Comparison of ENCODE assay signal across 8 cellular contexts in genomic region chr10:98268694-98269386, GRCh38. TPM values are rescaled to one million over a fixed set of nuclear protein-coding genes. Genes with fewer than 3 reads are reported as not detected.
DNase-seq lines count a peak whose midpoint lies in the region; ATAC-seq and TF ChIP-seq lines count a peak whose summit lies in the region.

No MANE protein-coding gene starts in this region.

- H3K27ac Mint-ChIP-seq in CD4-positive, alpha-beta memory T cell, result no peak overlapping the region
- peak overlapping the region; percentile 25 to 47 for H3K27ac Mint-ChIP-seq in effector memory CD8-positive, alpha-beta T cell
- H3K27ac Mint-ChIP-seq in neural progenitor cell, result no peak overlapping the region

- H3K9me3 Mint-ChIP-seq in CD4-positive, alpha-beta memory T cell, result peaks cover 0 to 1% (median 0%) of the 10 kb centered on the region in 8 donors
- no peaks in the 10 kb centered on the region for H3K9me3 Mint-ChIP-seq in effector memory CD8-positive, alpha-beta T cell
- no peaks in the 10 kb centered on the region for H3K9me3 Mint-ChIP-seq in neural progenitor cell

- H4K20me1 ChIP-seq in MM.1S (ENCODE audit: insufficient read depth, low read length) (no peaks in the 10 kb centered on the region), neural progenitor cell (ENCODE audit: low read depth) (no peaks in the 10 kb centered on the region)

- peaks cover 0 to 8% (median 3%) of the 10 kb centered on the region in 4 donors for H3K4me1 Mint-ChIP-seq in CD4-positive, alpha-beta memory T cell
- peaks cover 0 to 4% of the 10 kb centered on the region in 2 donors for H3K4me1 Mint-ChIP-seq in effector memory CD8-positive, alpha-beta T cell (ENCODE audit: low read depth in 2 of 2)
- peaks cover 31% of the 10 kb centered on the region for H3K4me1 Mint-ChIP-seq in neural progenitor cell

- DNase-seq in CD4-positive, alpha-beta memory T cell, result no peak
- DNase-seq in MM.1S, result no peak
- no peak for DNase-seq in effector memory CD8-positive, alpha-beta T cell
- peak; percentile 47 for DNase-seq in neural progenitor cell (ENCODE audit: low spot score)
- no peak for DNase-seq in NCI-H524 (lab: John Stamatoyannopoulos, UW)
- no peak for DNase-seq in NCI-H1694 treated with DMSO at 0.1 percent for 48 hours (lab: John Stamatoyannopoulos, UW)
- no peak for DNase-seq in mucosa of gallbladder (ENCODE audit: low spot score)
- no peak for DNase-seq in activated CD4-positive, alpha-beta T cell treated with anti-CD3 and anti-CD28 coated beads for 4 hours

- no peak overlapping the region for H3K4me3 ChIP-seq in CD4-positive, alpha-beta memory T cell (ENCODE audit: low read length in 2 of 2)
- H3K4me3 ChIP-seq in MM.1S (ENCODE audit: low read length) (peak overlapping the region; percentile 58; the same call in 1 of the 2 replicates), neural progenitor cell (peak overlapping the region; percentile 61)

- H3K4me3 Mint-ChIP-seq in CD4-positive, alpha-beta memory T cell, result peak overlapping the region; percentile 50 to 79 (median 66)
- H3K4me3 Mint-ChIP-seq in effector memory CD8-positive, alpha-beta T cell, result peak overlapping the region; percentile 72 to 77
- H3K4me3 Mint-ChIP-seq in neural progenitor cell, result peak overlapping the region; percentile 79

- H3K9ac ChIP-seq in MM.1S (ENCODE audit: low read length) (peak overlapping the region; percentile 39; the same call in 1 of the 2 replicates), neural progenitor cell (no peak overlapping the region)

- H2AFZ ChIP-seq in MM.1S (ENCODE audit: low read length), result no peak overlapping the region
- peak overlapping the region; percentile 94 for H2AFZ ChIP-seq in neural progenitor cell (replicated peaks)

- ATAC-seq in effector memory CD8-positive, alpha-beta T cell (replicated peaks), result peak; percentile 24

- H3K36me3 Mint-ChIP-seq in CD4-positive, alpha-beta memory T cell, result peaks cover 0 to 3% of the 10 kb centered on the region in 2 donors
- peaks cover 6% of the 10 kb centered on the region for H3K36me3 Mint-ChIP-seq in effector memory CD8-positive, alpha-beta T cell (ENCODE audit: insufficient read depth)
- H3K36me3 Mint-ChIP-seq in neural progenitor cell, result no peaks in the 10 kb centered on the region

- H3F3A ChIP-seq in MM.1S (ENCODE audit: insufficient read depth, low read length) (no peaks in the 10 kb centered on the region), neural progenitor cell (ENCODE audit: low read depth) (peaks cover 10% of the 10 kb centered on the region)

- POLR2A ChIA-PET in CD4-positive, alpha-beta memory T cell (lab: Charles Lee; ENCODE audit: partially characterized antibody), result interaction anchor here (0.6 kb wide), 1 partner anchor 17 kb away, joined by 3 read pairs; no protein-coding TSS in a partner anchor

- CTCF ChIA-PET in CD4-positive, alpha-beta memory T cell (lab: Charles Lee; ENCODE audit: partially characterized antibody), result interaction anchor here (1.1 kb wide), 1 partner anchor 10 kb away, joined by 3 read pairs; no protein-coding TSS in a partner anchor

- H3K9me3 ChIP-seq in CD4-positive, alpha-beta memory T cell (ENCODE audit: control insufficient read depth in 1 of 2, low read length in 2 of 2), result no peaks in the 10 kb centered on the region
- no peaks in the 10 kb centered on the region for H3K9me3 ChIP-seq in MM.1S (replicated peaks; ENCODE audit: insufficient read depth, low read length)
- H3K9me3 ChIP-seq in neural progenitor cell (ENCODE audit: low read depth), result no peaks in the 10 kb centered on the region

- no peaks in the 10 kb centered on the region for H3K9me2 ChIP-seq in MM.1S (replicated peaks; ENCODE audit: insufficient read depth, low read length)

- peaks cover 12% of the 10 kb centered on the region for H3K27me3 ChIP-seq in CD4-positive, alpha-beta memory T cell (ENCODE audit: insufficient read depth, low read length)
- H3K27me3 ChIP-seq in MM.1S (replicated peaks; ENCODE audit: insufficient read depth, low read length) (no peaks in the 10 kb centered on the region), neural progenitor cell (peaks cover 16% of the 10 kb centered on the region)

- H3K4me2 ChIP-seq in MM.1S (ENCODE audit: low read depth, low read length) (peak overlapping the region; percentile 66), neural progenitor cell (peak overlapping the region; percentile 98)

- TF ChIP-seq CTCF in MM.1S (IDR thresholded peaks at IDR 0.05; ENCODE audit: low read length) (no peak), neural progenitor cell (IDR thresholded peaks at IDR 0.05) (no peak)

- H3K27ac ChIP-seq in CD4-positive, alpha-beta memory T cell (ENCODE audit: low read depth, low read length), result no peak overlapping the region
- H3K27ac ChIP-seq in MM.1S (ENCODE audit: low read length), result no peak overlapping the region
- no peak overlapping the region for H3K27ac ChIP-seq in neural progenitor cell

- H3K4me1 ChIP-seq in CD4-positive, alpha-beta memory T cell (ENCODE audit: insufficient read depth, low read length), result no peaks in the 10 kb centered on the region
- 0 out of 2 replicates have a peak, but pooled peaks cover 4% of the 10 kb centered on the region for H3K4me1 ChIP-seq in MM.1S (ENCODE audit: low read length)
- H3K4me1 ChIP-seq in neural progenitor cell, result peaks cover 17% of the 10 kb centered on the region

- H3K36me3 ChIP-seq in CD4-positive, alpha-beta memory T cell (ENCODE audit: insufficient read depth, low read length), result no peaks in the 10 kb centered on the region
- no peaks in the 10 kb centered on the region for H3K36me3 ChIP-seq in MM.1S (replicated peaks; ENCODE audit: insufficient read depth, low read length)
- H3K36me3 ChIP-seq in neural progenitor cell, result no peaks in the 10 kb centered on the region

- peaks cover 36 to 39% of the 10 kb centered on the region in 2 donors for H3K27me3 Mint-ChIP-seq in CD4-positive, alpha-beta memory T cell
- peaks cover 33 to 42% of the 10 kb centered on the region in 2 donors for H3K27me3 Mint-ChIP-seq in effector memory CD8-positive, alpha-beta T cell
- peaks cover 9% of the 10 kb centered on the region for H3K27me3 Mint-ChIP-seq in neural progenitor cell (ENCODE audit: insufficient read depth, low read depth)

- intact Hi-C loops in CD4-positive, alpha-beta memory T cell (cut with micrococcal nuclease), result no loop called here

- H3K79me2 ChIP-seq in MM.1S (ENCODE audit: low read length) (no peaks in the 10 kb centered on the region), neural progenitor cell (ENCODE audit: low read depth) (no peaks in the 10 kb centered on the region)

RNA-seq across cellular contexts. Expression of gene LOXL4, which starts 0.8 kb away (rescaled TPM):
- not detected for total RNA-seq in CD4-positive, alpha-beta memory T cell
- polyA plus RNA-seq in CD4-positive, alpha-beta memory T cell, result under 1 TPM in 1 of 2 donors, not detected in 1; 0.10 TPM
- total RNA-seq in neural progenitor cell (ENCODE audit: low replicate concordance) (0.77 and 0.92 TPM in 2 replicates), mucosa of gallbladder (4.9 TPM)

Comparison
In these comparisons a context has a peak if more than half of its experiments do, and no peak if none do; other contexts are left out.
1. H3K4me3 ChIP-seq: peak in MM.1S (single experiment) and neural progenitor cell (single experiment); none in CD4-positive, alpha-beta memory T cell (0 of 2).
2. H3K27ac Mint-ChIP-seq: peak in effector memory CD8-positive, alpha-beta T cell (2 of 2); none in CD4-positive, alpha-beta memory T cell (0 of 7) and neural progenitor cell (single experiment).
3. Peak in every context shown above with its lines, with median percentiles within 50 percentile points of each other: H3K4me3 Mint-ChIP-seq.